Comparison of ENCODE assay signal across 27 cellular contexts in the genomic region with DNA sequence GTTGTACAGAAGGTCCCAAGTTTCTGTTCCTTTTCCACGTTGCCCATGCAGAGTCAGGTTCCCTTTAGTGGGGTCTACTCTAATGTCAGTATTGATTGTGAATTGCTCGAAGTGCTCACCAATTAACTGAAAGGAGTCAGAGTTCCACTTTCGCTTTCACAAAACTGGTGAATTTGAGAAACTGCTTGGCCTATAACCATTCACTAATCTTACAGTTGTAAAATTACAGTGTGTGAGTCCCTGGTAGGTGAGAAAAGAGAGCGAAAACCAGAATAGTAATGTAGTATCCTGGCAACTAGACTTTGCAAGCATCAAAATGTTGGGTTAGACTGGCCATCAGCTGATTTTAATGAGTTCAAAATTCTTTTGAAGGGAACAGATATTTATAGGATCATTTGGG.
DNase-seq lines count a peak whose midpoint lies in the region; ATAC-seq and TF ChIP-seq lines count a peak whose summit lies in the region.
"Had no signal": no experiment of that assay in that cellular context is flagged by ENCODE, and none has a peak within 500 bp of the region (broad histone marks: within the 10 kb centered on the region; RNA-seq: fewer than 3 reads in every experiment).

No MANE protein-coding gene starts in this region.

- no peak overlapping the region for H3K4me3 ChIP-seq in Loucy (ENCODE audit: low read length, poor library complexity, severe bottlenecking)
- no peak overlapping the region for H3K4me3 ChIP-seq in PC-3 (ENCODE audit: low read length)
- H3K4me3 ChIP-seq: heart left ventricle, MG63, SJSA1, smooth muscle cell, testis, uterus had no signal

- H3K36me3 ChIP-seq in Loucy (ENCODE audit: insufficient read depth, low read length), result no peaks in the 10 kb centered on the region
- H3K36me3 ChIP-seq in PC-3 (ENCODE audit: low read depth, low read length), result no peaks in the 10 kb centered on the region
- H3K36me3 ChIP-seq: heart left ventricle, MG63, SJSA1, uterus had no signal

- H3K4me1 Mint-ChIP-seq in memory B cell, result peaks cover 4% of the 10 kb centered on the region
- H3K4me1 Mint-ChIP-seq: naive B cell; stimulated activated naive B cell treated with anti-CD40 and anti-IgM and Interleukin-4, amounts not matched to agents 10 μg/mL and 1 μg/mL and 100 μg/mL, for 72 hours had no signal

- H4K20me1 ChIP-seq in Loucy (ENCODE audit: insufficient read depth, low read length, poor library complexity, severe bottlenecking) (no peaks in the 10 kb centered on the region), PC-3 (ENCODE audit: low read length) (no peaks in the 10 kb centered on the region)

- H3K9me2 ChIP-seq in Loucy (replicated peaks; ENCODE audit: low read depth, low read length) (no peaks in the 10 kb centered on the region), PC-3 (replicated peaks; ENCODE audit: low read length) (no peaks in the 10 kb centered on the region)

- H3K4me3 Mint-ChIP-seq in memory B cell, result peak overlapping the region; percentile 27
- H3K4me3 Mint-ChIP-seq: activated naive CD4-positive, alpha-beta T cell treated with anti-CD3 and anti-CD28 coated beads for 36 hours; activated T-cell treated with anti-CD3 and anti-CD28 coated beads, Interleukin-2, amount 50 U/mL, for 24 hours; dendritic cell treated with granulocyte-macrophage colony-stimulating factor and Interleukin-4, amounts not matched to agents 40 ng/mL and 50 ng/mL, for 4 days; naive B cell; stimulated activated naive B cell treated with anti-CD40 and anti-IgM and Interleukin-4, amounts not matched to agents 10 μg/mL and 1 μg/mL and 100 μg/mL, for 72 hours; T-helper 1 cell treated with Interleukin-12 subunit alpha and Interleukin-12 subunit beta and Interleukin-4 antibody, amounts not matched to agents 30 μg/mL and 1 μg/mL, for 36 hours had no signal

- H3K27me3 ChIP-seq in Loucy (ENCODE audit: insufficient read depth, low read length, poor library complexity, severe bottlenecking), result no peaks in the 10 kb centered on the region
- H3K27me3 ChIP-seq in PC-3 (ENCODE audit: low read length), result no peaks in the 10 kb centered on the region
- H3K27me3 ChIP-seq: heart left ventricle, MG63, SJSA1, testis, uterus had no signal

- H3K9ac ChIP-seq in Loucy (ENCODE audit: low read depth, low read length, poor library complexity, severe bottlenecking) (no peak overlapping the region), PC-3 (ENCODE audit: low read length) (no peak overlapping the region)

- POLR2A ChIA-PET in PC-3 (lab: Charles Lee; ENCODE audit: unreplicated experiment), result no interaction called here

- no TSS peak for BruUV-seq in PC-3 (replicated peaks; lab: Mats Ljungman, UMichigan)

- no peaks in the 10 kb centered on the region for H3K4me1 ChIP-seq in Loucy (ENCODE audit: insufficient read depth, low read length, poor library complexity, severe bottlenecking)
- no peaks in the 10 kb centered on the region for H3K4me1 ChIP-seq in PC-3 (ENCODE audit: insufficient read depth, low read length)
- H3K4me1 ChIP-seq: heart left ventricle, SJSA1, testis, uterus had no signal

- DNase-seq in memory B cell (ENCODE audit: low spot score in 2 of 2) (no peak), NAMALWA (ENCODE audit: low spot score) (no peak), Right ventricle myocardium inferior (ENCODE audit: missing footprints) (no peak), PC-3 (no peak)
- DNase-seq: activated CD8-positive, alpha-beta memory T cell treated with anti-CD3 and anti-CD28 coated beads for 24 hours; activated naive CD4-positive, alpha-beta T cell treated with anti-CD3 and anti-CD28 coated beads for 36 hours; activated T-cell treated with anti-CD3 and anti-CD28 coated beads, Interleukin-2, amount 50 U/mL, for 24 hours; DMS53; GF-D8; heart left ventricle; mesendoderm; MG63; naive B cell; NCI-H1694 treated with DMSO at 0.1 percent for 48 hours; NCI-H748 treated with DMSO at 0.1 percent for 48 hours; occipital lobe; stimulated activated naive B cell treated with anti-CD40 and anti-IgM and Interleukin-4, amounts not matched to agents 10 μg/mL and 1 μg/mL and 100 μg/mL, for 72 hours; testis; uterus had no signal

- peak overlapping the region; percentile 63 for H3K27ac Mint-ChIP-seq in memory B cell
- H3K27ac Mint-ChIP-seq: activated naive CD4-positive, alpha-beta T cell treated with anti-CD3 and anti-CD28 coated beads for 36 hours; activated T-cell treated with anti-CD3 and anti-CD28 coated beads, Interleukin-2, amount 50 U/mL, for 24 hours; dendritic cell treated with granulocyte-macrophage colony-stimulating factor and Interleukin-4, amounts not matched to agents 40 ng/mL and 50 ng/mL, for 4 days; naive B cell; stimulated activated naive B cell treated with anti-CD40 and anti-IgM and Interleukin-4, amounts not matched to agents 10 μg/mL and 1 μg/mL and 100 μg/mL, for 72 hours; T-helper 1 cell treated with Interleukin-12 subunit alpha and Interleukin-12 subunit beta and Interleukin-4 antibody, amounts not matched to agents 30 μg/mL and 1 μg/mL, for 36 hours had no signal

- H3K27me3 Mint-ChIP-seq in memory B cell, result no peaks in the 10 kb centered on the region
- H3K27me3 Mint-ChIP-seq: activated T-cell treated with anti-CD3 and anti-CD28 coated beads, Interleukin-2, amount 50 U/mL, for 24 hours; dendritic cell treated with granulocyte-macrophage colony-stimulating factor and Interleukin-4, amounts not matched to agents 40 ng/mL and 50 ng/mL, for 4 days; naive B cell had no signal

- intact Hi-C loops in Right ventricle myocardium inferior (cut with DNase I), result no loop called here
- intact Hi-C loops in PC-3 (cut with micrococcal nuclease), result no loop called here

- H3K27ac ChIP-seq in PC-3 (ENCODE audit: low read length), result no peak overlapping the region
- H3K27ac ChIP-seq: heart left ventricle, SJSA1, testis, uterus had no signal

- H3K9me3 Mint-ChIP-seq in memory B cell, result no peaks in the 10 kb centered on the region
- H3K9me3 Mint-ChIP-seq: activated naive CD4-positive, alpha-beta T cell treated with anti-CD3 and anti-CD28 coated beads for 36 hours; activated T-cell treated with anti-CD3 and anti-CD28 coated beads, Interleukin-2, amount 50 U/mL, for 24 hours; dendritic cell treated with granulocyte-macrophage colony-stimulating factor and Interleukin-4, amounts not matched to agents 40 ng/mL and 50 ng/mL, for 4 days; naive B cell; stimulated activated naive B cell treated with anti-CD40 and anti-IgM and Interleukin-4, amounts not matched to agents 10 μg/mL and 1 μg/mL and 100 μg/mL, for 72 hours; T-helper 1 cell treated with Interleukin-12 subunit alpha and Interleukin-12 subunit beta and Interleukin-4 antibody, amounts not matched to agents 30 μg/mL and 1 μg/mL, for 36 hours had no signal

- H3K79me2 ChIP-seq in Loucy (ENCODE audit: insufficient read depth, low read length) (no peaks in the 10 kb centered on the region), PC-3 (ENCODE audit: low read length) (no peaks in the 10 kb centered on the region)

- peak; percentile 81 for ATAC-seq in GM18870 (IDR thresholded peaks at IDR 0.05; ENCODE audit: unreplicated experiment)
- peak; percentile 57 for ATAC-seq in HG02642 (IDR thresholded peaks at IDR 0.05; ENCODE audit: poor library complexity, unreplicated experiment)
- no peak for ATAC-seq in memory B cell (ENCODE audit: low read depth)
- no peak for ATAC-seq in Right ventricle myocardium inferior
- ATAC-seq in PC-3, result no peak
- ATAC-seq: heart left ventricle; Panc1; stimulated activated naive B cell treated with anti-CD40 and anti-IgM and Interleukin-4, amounts not matched to agents 10 μg/mL and 1 μg/mL and 100 μg/mL, for 72 hours had no signal

- H3K9me3 ChIP-seq in Loucy (ENCODE audit: insufficient read depth, low read depth, low read length) (no peaks in the 10 kb centered on the region), PC-3 (ENCODE audit: low read length) (no peaks in the 10 kb centered on the region)
- H3K9me3 ChIP-seq: heart left ventricle, MG63, SJSA1, testis, uterus had no signal

- no peak overlapping the region for H3K4me2 ChIP-seq in Loucy (ENCODE audit: low read depth, low read length, poor library complexity, severe bottlenecking)
- no peak overlapping the region for H3K4me2 ChIP-seq in PC-3 (ENCODE audit: low read length)
- H3K4me2 ChIP-seq: smooth muscle cell had no signal

- TF ChIP-seq CTCF in Loucy (conservative IDR thresholded peaks at IDR 0.05; ENCODE audit: low read length), result no peak
- TF ChIP-seq CTCF in PC-3 (conservative IDR thresholded peaks at IDR 0.05; ENCODE audit: low read depth, low read length), result no peak

- no peaks in the 10 kb centered on the region for H3K36me3 Mint-ChIP-seq in memory B cell
- H3K36me3 Mint-ChIP-seq: naive B cell; stimulated activated naive B cell treated with anti-CD40 and anti-IgM and Interleukin-4, amounts not matched to agents 10 μg/mL and 1 μg/mL and 100 μg/mL, for 72 hours had no signal

- H2AFZ ChIP-seq in Loucy (ENCODE audit: low read length) (peak overlapping the region; percentile 14; the same call in 1 of the 2 replicates), PC-3 (ENCODE audit: low read length) (no peak overlapping the region)

- CTCF ChIA-PET in PC-3 (lab: Charles Lee), result interaction anchor here (2.3 kb wide), 1 partner anchor 438 kb away, joined by 15 read pairs; no protein-coding TSS in a partner anchor

- no peaks in the 10 kb centered on the region for H3F3A ChIP-seq in Loucy (ENCODE audit: low read depth)
- H3F3A ChIP-seq in PC-3 (ENCODE audit: low read length, unreplicated experiment), result no peaks in the 10 kb centered on the region

Comparison
In these comparisons a context has a peak if more than half of its experiments do, and no peak if none do; other contexts are left out.
1. ATAC-seq: peak in GM18870 (single experiment) and HG02642 (single experiment); none in memory B cell (single experiment), Right ventricle myocardium inferior (single experiment) and PC-3 (single experiment).